In the genomic region with DNA sequence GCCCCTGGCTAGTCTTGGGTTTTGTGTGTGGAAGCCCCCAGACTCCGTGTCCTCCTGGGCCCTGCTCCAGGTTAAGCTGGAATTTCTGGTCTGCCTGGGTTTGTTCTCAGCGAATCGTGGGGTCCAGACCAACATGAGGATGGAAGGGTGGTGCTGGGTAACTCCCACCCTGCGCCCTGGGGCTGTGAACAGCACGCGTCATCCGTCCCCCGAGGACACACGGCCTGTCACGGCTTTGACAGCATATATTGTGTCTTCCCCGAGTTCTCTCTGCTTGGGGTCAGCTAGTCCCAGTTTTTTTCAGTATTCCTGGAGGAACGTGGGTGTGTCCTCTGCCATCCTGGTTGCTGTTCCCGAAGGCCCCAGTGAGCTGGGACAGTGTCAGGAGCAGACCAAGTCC, we compare ENCODE assay signal across 19 cellular contexts. TPM values are rescaled to one million over a fixed set of nuclear protein-coding genes. Genes with fewer than 3 reads are reported as not detected.
DNase-seq lines count a peak whose midpoint lies in the region; TF ChIP-seq lines count a peak whose summit lies in the region.
"Had no signal": no experiment of that assay in that cellular context is flagged by ENCODE, and none has a peak within 500 bp of the region (broad histone marks: within the 10 kb centered on the region; RNA-seq: fewer than 3 reads in every experiment).

No MANE protein-coding gene starts in this region.

- in situ Hi-C loops in HAP-1 (cut with MboI; ENCODE audit: low sequenced_read_pairs), result no loop called here

- no peaks in the 10 kb centered on the region for H3K9me3 Mint-ChIP-seq in chondrocyte (ENCODE audit: low read depth)
- H3K9me3 Mint-ChIP-seq: CD14-positive monocyte; CD4-positive, alpha-beta T cell; CD8-positive, alpha-beta memory T cell; H9; HFFc6 had no signal

- H3K9me3 ChIP-seq in BLaER1 treated with 17β-estradiol and CSF1 and Interleukin-3, amounts not matched to agents 10 nM and 100 nM (replicated peaks in 1 of 11), result no peaks in the 10 kb centered on the region
- H3K9me3 ChIP-seq in osteoblast (ENCODE audit: low read depth, low read length) (no peaks in the 10 kb centered on the region), HAP-1 (no peaks in the 10 kb centered on the region)
- H3K9me3 ChIP-seq: BLaER1 had no signal

- no peak overlapping the region for H3K4me3 Mint-ChIP-seq in chondrocyte (ENCODE audit: unreplicated experiment)
- H3K4me3 Mint-ChIP-seq: B cell; CD14-positive monocyte; CD4-positive, alpha-beta T cell; CD8-positive, alpha-beta memory T cell; GM23338; H9; HFFc6 had no signal

- H3K4me1 Mint-ChIP-seq in chondrocyte (ENCODE audit: low read depth), result no peaks in the 10 kb centered on the region

- DNase-seq in chondrocyte (ENCODE audit: low spot score) (peak; percentile 74), osteoblast (ENCODE audit: insufficient read length, low spot score, missing footprints) (peak; percentile 58), NCI-H1417 treated with DMSO at 0.1 percent for 48 hours (lab: John Stamatoyannopoulos, UW) (no peak), NCI-H446 treated with DMSO at 0.1 percent for 48 hours (lab: John Stamatoyannopoulos, UW) (no peak), HAP-1 (ENCODE audit: low spot score in 2 of 2) (no peak)
- DNase-seq: CD4-positive, alpha-beta T cell; CD8-positive, alpha-beta memory T cell; DMS 273 treated with DMSO at 0.1 percent for 48 hours; DMS79; EL; GF-D8; H9; HFFc6 had no signal

- peaks cover 64 to 86% (median 69%) of the 10 kb centered on the region in 10 experiments for H3K4me1 ChIP-seq in BLaER1 treated with 17β-estradiol and CSF1 and Interleukin-3, amounts not matched to agents 10 nM and 100 nM
- H3K4me1 ChIP-seq in osteoblast (ENCODE audit: insufficient read depth, low read length) (no peaks in the 10 kb centered on the region), HAP-1 (no peaks in the 10 kb centered on the region)

- peaks cover 0 to 42% (median 0%) of the 10 kb centered on the region in 11 experiments; a peak in 5 of 22 replicates for H3K36me3 ChIP-seq in BLaER1 treated with 17β-estradiol and CSF1 and Interleukin-3, amounts not matched to agents 10 nM and 100 nM
- no peaks in the 10 kb centered on the region for H3K36me3 ChIP-seq in osteoblast (ENCODE audit: insufficient read depth, low read length)
- no peaks in the 10 kb centered on the region for H3K36me3 ChIP-seq in HAP-1 (replicated peaks)
- H3K36me3 ChIP-seq: BLaER1 had no signal

- H3K4me2 ChIP-seq in BLaER1 treated with 17β-estradiol and CSF1 and Interleukin-3, amounts not matched to agents 10 nM and 100 nM, result peak overlapping the region in 8 of 11 experiments; percentile 5 to 97 (median 88); a peak in 10 of 22 replicates
- no peak overlapping the region for H3K4me2 ChIP-seq in osteoblast (ENCODE audit: insufficient read depth, low read length)
- H3K4me2 ChIP-seq: GM23338 had no signal

- no peaks in the 10 kb centered on the region for H3K27me3 Mint-ChIP-seq in chondrocyte (ENCODE audit: low read depth)
- H3K27me3 Mint-ChIP-seq: CD4-positive, alpha-beta T cell; CD8-positive, alpha-beta memory T cell had no signal

- no peaks in the 10 kb centered on the region for H3K36me3 Mint-ChIP-seq in chondrocyte (ENCODE audit: low read depth)

- H4K20me1 ChIP-seq in BLaER1 treated with 17β-estradiol and CSF1 and Interleukin-3, amounts not matched to agents 10 nM and 100 nM, result peaks cover 77 to 100% (median 96%) of the 10 kb centered on the region in 11 experiments
- H4K20me1 ChIP-seq in osteoblast (ENCODE audit: insufficient read depth, low read length), result peaks cover 34% of the 10 kb centered on the region

- H3K79me2 ChIP-seq in osteoblast (ENCODE audit: insufficient read depth, low read length), result peaks cover 21% of the 10 kb centered on the region

- no peak overlapping the region for H3K27ac ChIP-seq in BLaER1 treated with 17β-estradiol and CSF1 and Interleukin-3, amounts not matched to agents 10 nM and 100 nM
- no peak overlapping the region for H3K27ac ChIP-seq in osteoblast (ENCODE audit: low read depth, low read length)
- H3K27ac ChIP-seq: 22Rv1, BLaER1 had no signal

- H3K9ac ChIP-seq in BLaER1 treated with 17β-estradiol and CSF1 and Interleukin-3, amounts not matched to agents 10 nM and 100 nM, result peak overlapping the region in 2 of 11 experiments; percentile 24 to 28; a peak in 2 of 22 replicates
- H3K9ac ChIP-seq: BLaER1 had no signal

- H3K4me3 ChIP-seq in BLaER1 treated with 17β-estradiol and CSF1 and Interleukin-3, amounts not matched to agents 10 nM and 100 nM, result no peak overlapping the region
- H3K4me3 ChIP-seq in osteoblast (ENCODE audit: insufficient read depth, low read length) (no peak overlapping the region), HAP-1 (no peak overlapping the region)
- H3K4me3 ChIP-seq: BLaER1, GM23338 had no signal

- no peak overlapping the region for H2AFZ ChIP-seq in osteoblast (ENCODE audit: low read length)
- H2AFZ ChIP-seq: GM23338 had no signal

- peaks cover 0 to 24% (median 6%) of the 10 kb centered on the region in 11 experiments; a peak in 9 of 22 replicates for H3K27me3 ChIP-seq in BLaER1 treated with 17β-estradiol and CSF1 and Interleukin-3, amounts not matched to agents 10 nM and 100 nM
- H3K27me3 ChIP-seq in osteoblast (ENCODE audit: insufficient read depth, low read length), result no peaks in the 10 kb centered on the region
- no peaks in the 10 kb centered on the region for H3K27me3 ChIP-seq in HAP-1 (ENCODE audit: low read depth)

- no peak overlapping the region for H3K27ac Mint-ChIP-seq in chondrocyte (ENCODE audit: unreplicated experiment)
- H3K27ac Mint-ChIP-seq: B cell; CD4-positive, alpha-beta T cell; GM23338; HFFc6 had no signal

- no peak for TF ChIP-seq CTCF in chondrocyte (IDR thresholded peaks at IDR 0.05)
- no peak for TF ChIP-seq CTCF in osteoblast (IDR thresholded peaks at IDR 0.05; ENCODE audit: extremely low read depth, low read depth, low read length)

RNA-seq across cellular contexts. Expression of gene GPR137B, which starts 11.8 kb away (rescaled TPM):
- 12.2 to 13.4 TPM (median 13.1 TPM) in 3 replicates for total RNA-seq in chondrocyte
- total RNA-seq in osteoblast, result 23.5 and 28.9 TPM in 2 replicates

Comparison
In these comparisons a context has a peak if more than half of its experiments do, and no peak if none do; other contexts are left out.
1. DNase-seq: peak in chondrocyte (single experiment) and osteoblast (single experiment); none in NCI-H1417 treated with DMSO at 0.1 percent for 48 hours (single experiment), NCI-H446 treated with DMSO at 0.1 percent for 48 hours (single experiment) and HAP-1 (0 of 2).